Comparison of ENCODE assay signal across 10 cellular contexts in genomic region chr1:210464519-210465039, GRCh38.
DNase-seq lines count a peak whose midpoint lies in the region; ATAC-seq and TF ChIP-seq lines count a peak whose summit lies in the region.
"Had no signal": no experiment of that assay in that cellular context is flagged by ENCODE, and none has a peak within 500 bp of the region (broad histone marks: within the 10 kb centered on the region; RNA-seq: fewer than 3 reads in every experiment).

No MANE protein-coding gene starts in this region.

- DNase-seq in activated CD4-positive, alpha-beta T cell treated with anti-CD3 and anti-CD28 coated beads for 36 hours, result peak; percentile 45
- DNase-seq in activated CD4-positive, alpha-beta T cell treated with anti-CD3 and anti-CD28 coated beads, Interleukin-2, amount 10 ng/mL, durations not matched to agents 7 days and 5 days, result no peak
- DNase-seq in activated CD8-positive, alpha-beta T cell treated with anti-CD3 and anti-CD28 coated beads for 36 hours, result no peak
- DNase-seq in neural crest cell (ENCODE audit: low read depth, low spot score) (no peak), left colon (no peak), left lobe of liver (ENCODE audit: low spot score) (no peak), occipital lobe (lab: John Stamatoyannopoulos, UW) (no peak)
- DNase-seq: anterior cingulate cortex had no signal

- peaks cover 24% of the 10 kb centered on the region for H3K4me1 Mint-ChIP-seq in activated CD4-positive, alpha-beta T cell treated with anti-CD3 and anti-CD28 coated beads for 36 hours
- peaks cover 17% of the 10 kb centered on the region for H3K4me1 Mint-ChIP-seq in activated CD4-positive, alpha-beta T cell treated with anti-CD3 and anti-CD28 coated beads, Interleukin-2, amount 10 ng/mL, durations not matched to agents 7 days and 5 days
- peaks cover 10% of the 10 kb centered on the region for H3K4me1 Mint-ChIP-seq in activated CD8-positive, alpha-beta T cell treated with anti-CD3 and anti-CD28 coated beads for 36 hours (ENCODE audit: low read depth)
- H3K4me1 Mint-ChIP-seq in neural crest cell, result no peaks in the 10 kb centered on the region

- ATAC-seq in activated CD4-positive, alpha-beta T cell treated with anti-CD3 and anti-CD28 coated beads for 36 hours, result peak; percentile 92
- ATAC-seq in HG03442 (IDR thresholded peaks at IDR 0.05; ENCODE audit: unreplicated experiment) (peak; percentile 69), left colon (no peak), left lobe of liver (no peak)
- ATAC-seq in activated CD8-positive, alpha-beta T cell treated with anti-CD3 and anti-CD28 coated beads for 36 hours, result peak; percentile 94
- ATAC-seq: naive thymus-derived CD4-positive, alpha-beta T cell had no signal

- intact Hi-C loops in activated CD4-positive, alpha-beta T cell treated with anti-CD3 and anti-CD28 coated beads for 36 hours (cut with DNase I, micrococcal nuclease), result loop anchor here (1.0 to 5.0 kb wide), 6 partner anchors 18 to 418 kb away; no protein-coding TSS in a partner anchor
- intact Hi-C loops in activated CD8-positive, alpha-beta T cell treated with anti-CD3 and anti-CD28 coated beads for 36 hours (cut with micrococcal nuclease), result no loop called here
- intact Hi-C loops in left colon (cut with DNase I, micrococcal nuclease), result no loop called here

- peak overlapping the region; percentile 37 for H3K27ac Mint-ChIP-seq in activated CD4-positive, alpha-beta T cell treated with anti-CD3 and anti-CD28 coated beads for 36 hours
- no peak overlapping the region for H3K27ac Mint-ChIP-seq in activated CD4-positive, alpha-beta T cell treated with anti-CD3 and anti-CD28 coated beads, Interleukin-2, amount 10 ng/mL, durations not matched to agents 7 days and 5 days
- no peak overlapping the region for H3K27ac Mint-ChIP-seq in activated CD8-positive, alpha-beta T cell treated with anti-CD3 and anti-CD28 coated beads for 36 hours
- H3K27ac Mint-ChIP-seq in neural crest cell (ENCODE audit: unreplicated experiment), result peak overlapping the region; percentile 14
- H3K27ac Mint-ChIP-seq: naive thymus-derived CD4-positive, alpha-beta T cell had no signal

- POLR2A ChIA-PET in activated CD4-positive, alpha-beta T cell treated with anti-CD3 and anti-CD28 coated beads for 36 hours (lab: Charles Lee), result interaction anchor here (0.5 to 1.0 kb wide), 2 partner anchors 91 to 124 kb away, joined by 3 to 4 read pairs; no protein-coding TSS in a partner anchor
- POLR2A ChIA-PET in activated CD4-positive, alpha-beta T cell treated with anti-CD3 and anti-CD28 coated beads, Interleukin-2, amount 10 ng/mL, durations not matched to agents 7 days and 5 days (lab: Charles Lee), result no interaction called here
- POLR2A ChIA-PET in activated CD8-positive, alpha-beta T cell treated with anti-CD3 and anti-CD28 coated beads for 36 hours (lab: Charles Lee), result interaction anchor here (0.7 to 0.9 kb wide), 2 partner anchors 18 to 416 kb away, joined by 3 to 4 read pairs; no protein-coding TSS in a partner anchor

- no peaks in the 10 kb centered on the region for H3K9me3 Mint-ChIP-seq in activated CD4-positive, alpha-beta T cell treated with anti-CD3 and anti-CD28 coated beads for 36 hours (ENCODE audit: low read depth)
- no peaks in the 10 kb centered on the region for H3K9me3 Mint-ChIP-seq in activated CD4-positive, alpha-beta T cell treated with anti-CD3 and anti-CD28 coated beads, Interleukin-2, amount 10 ng/mL, durations not matched to agents 7 days and 5 days
- H3K9me3 Mint-ChIP-seq in activated CD8-positive, alpha-beta T cell treated with anti-CD3 and anti-CD28 coated beads for 36 hours, result no peaks in the 10 kb centered on the region
- peaks cover 2% of the 10 kb centered on the region for H3K9me3 Mint-ChIP-seq in neural crest cell
- H3K9me3 Mint-ChIP-seq: naive thymus-derived CD4-positive, alpha-beta T cell had no signal

- no peaks in the 10 kb centered on the region for H3K36me3 Mint-ChIP-seq in activated CD4-positive, alpha-beta T cell treated with anti-CD3 and anti-CD28 coated beads for 36 hours (ENCODE audit: low read depth)
- no peaks in the 10 kb centered on the region for H3K36me3 Mint-ChIP-seq in activated CD4-positive, alpha-beta T cell treated with anti-CD3 and anti-CD28 coated beads, Interleukin-2, amount 10 ng/mL, durations not matched to agents 7 days and 5 days (ENCODE audit: low read depth)
- no peaks in the 10 kb centered on the region for H3K36me3 Mint-ChIP-seq in activated CD8-positive, alpha-beta T cell treated with anti-CD3 and anti-CD28 coated beads for 36 hours (ENCODE audit: low read depth)
- peaks cover 2% of the 10 kb centered on the region for H3K36me3 Mint-ChIP-seq in neural crest cell (ENCODE audit: low read depth)

- CTCF ChIA-PET in activated CD4-positive, alpha-beta T cell treated with anti-CD3 and anti-CD28 coated beads for 36 hours (lab: Charles Lee), result interaction anchor here (1.9 kb wide), 1 partner anchor 18 kb away, joined by 7 read pairs; no protein-coding TSS in a partner anchor
- CTCF ChIA-PET in activated CD4-positive, alpha-beta T cell treated with anti-CD3 and anti-CD28 coated beads, Interleukin-2, amount 10 ng/mL, durations not matched to agents 7 days and 5 days (lab: Charles Lee), result no interaction called here
- CTCF ChIA-PET in activated CD8-positive, alpha-beta T cell treated with anti-CD3 and anti-CD28 coated beads for 36 hours (lab: Charles Lee), result interaction anchor here (1.1 to 1.8 kb wide), 2 partner anchors 16 to 670 kb away, joined by 4 read pairs; partner anchors contain the start of gene KCNH1

- H3K4me3 Mint-ChIP-seq in activated CD4-positive, alpha-beta T cell treated with anti-CD3 and anti-CD28 coated beads for 36 hours, result no peak overlapping the region
- no peak overlapping the region for H3K4me3 Mint-ChIP-seq in activated CD4-positive, alpha-beta T cell treated with anti-CD3 and anti-CD28 coated beads, Interleukin-2, amount 10 ng/mL, durations not matched to agents 7 days and 5 days
- H3K4me3 Mint-ChIP-seq in activated CD8-positive, alpha-beta T cell treated with anti-CD3 and anti-CD28 coated beads for 36 hours, result no peak overlapping the region
- H3K4me3 Mint-ChIP-seq in neural crest cell, result no peak overlapping the region
- H3K4me3 Mint-ChIP-seq: naive thymus-derived CD4-positive, alpha-beta T cell had no signal

- no peak for TF ChIP-seq CTCF in activated CD8-positive, alpha-beta T cell treated with anti-CD3 and anti-CD28 coated beads for 36 hours (IDR thresholded peaks at IDR 0.05)
- no peak for TF ChIP-seq CTCF in neural crest cell (conservative IDR thresholded peaks at IDR 0.05)

- H3K27me3 Mint-ChIP-seq in activated CD4-positive, alpha-beta T cell treated with anti-CD3 and anti-CD28 coated beads for 36 hours, result no peaks in the 10 kb centered on the region
- H3K27me3 Mint-ChIP-seq in activated CD4-positive, alpha-beta T cell treated with anti-CD3 and anti-CD28 coated beads, Interleukin-2, amount 10 ng/mL, durations not matched to agents 7 days and 5 days, result peaks cover 2% of the 10 kb centered on the region
- no peaks in the 10 kb centered on the region for H3K27me3 Mint-ChIP-seq in activated CD8-positive, alpha-beta T cell treated with anti-CD3 and anti-CD28 coated beads for 36 hours
- no peaks in the 10 kb centered on the region for H3K27me3 Mint-ChIP-seq in neural crest cell (ENCODE audit: low read depth)

Comparison
In these comparisons a context has a peak if more than half of its experiments do, and no peak if none do; other contexts are left out.
1. H3K27ac Mint-ChIP-seq: peak in activated CD4-positive, alpha-beta T cell treated with anti-CD3 and anti-CD28 coated beads for 36 hours (single experiment) and neural crest cell (single experiment); none in activated CD4-positive, alpha-beta T cell treated with anti-CD3 and anti-CD28 coated beads, Interleukin-2, amount 10 ng/mL, durations not matched to agents 7 days and 5 days (single experiment) and activated CD8-positive, alpha-beta T cell treated with anti-CD3 and anti-CD28 coated beads for 36 hours (single experiment).
2. ATAC-seq: peak in activated CD4-positive, alpha-beta T cell treated with anti-CD3 and anti-CD28 coated beads for 36 hours (single experiment), HG03442 (single experiment) and activated CD8-positive, alpha-beta T cell treated with anti-CD3 and anti-CD28 coated beads for 36 hours (single experiment); none in left colon (single experiment) and left lobe of liver (single experiment).
3. intact Hi-C loops: an anchor here in activated CD4-positive, alpha-beta T cell treated with anti-CD3 and anti-CD28 coated beads for 36 hours (1.0 to 5.0 kb wide); none called in activated CD8-positive, alpha-beta T cell treated with anti-CD3 and anti-CD28 coated beads for 36 hours and left colon.